ENCODE assay signal across 1 cellular context in the genomic region with DNA sequence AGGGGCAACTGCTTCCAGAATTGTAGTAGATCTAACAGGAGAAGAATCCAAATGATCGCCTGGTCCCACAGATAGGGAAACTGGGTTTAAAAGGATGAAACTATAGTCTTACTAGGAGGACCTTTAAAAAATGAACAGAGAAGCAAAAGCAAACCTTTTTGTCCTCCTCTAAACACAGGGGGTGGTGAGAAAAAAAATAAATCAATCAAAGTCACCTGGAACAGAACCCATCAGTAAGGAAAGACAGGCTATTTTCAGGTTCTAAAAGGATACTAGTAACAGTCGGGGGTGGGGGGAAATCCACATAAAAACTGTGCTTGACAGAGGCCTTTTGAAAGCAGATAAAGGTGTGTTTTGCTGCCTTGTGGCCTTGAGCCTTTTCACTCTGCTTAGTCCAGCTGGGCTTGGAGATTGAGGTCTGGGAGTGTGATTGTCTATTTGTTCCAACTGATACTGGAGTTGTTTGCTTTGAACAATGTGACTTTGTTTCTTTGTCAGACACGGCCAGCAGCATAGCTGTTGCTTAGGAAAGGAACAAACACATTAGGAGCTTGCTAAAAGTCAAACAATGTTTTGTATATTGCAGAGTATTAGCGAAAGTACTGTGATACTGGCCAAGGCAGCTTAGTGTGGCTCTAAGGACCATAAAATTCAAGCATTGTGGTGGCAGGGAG.
A peak's percentile ranks its signal among the peaks of the same experiment; 100 is the strongest.
TF ChIP-seq lines count a peak whose summit lies in the region.

No MANE protein-coding gene starts in this region.

TF ChIP-seq in HepG2, 621 proteins besides CTCF, POLR2A, EP300 and RAD21 (continued from another document and continues in another):
- TF ChIP-seq, protein P1, sequence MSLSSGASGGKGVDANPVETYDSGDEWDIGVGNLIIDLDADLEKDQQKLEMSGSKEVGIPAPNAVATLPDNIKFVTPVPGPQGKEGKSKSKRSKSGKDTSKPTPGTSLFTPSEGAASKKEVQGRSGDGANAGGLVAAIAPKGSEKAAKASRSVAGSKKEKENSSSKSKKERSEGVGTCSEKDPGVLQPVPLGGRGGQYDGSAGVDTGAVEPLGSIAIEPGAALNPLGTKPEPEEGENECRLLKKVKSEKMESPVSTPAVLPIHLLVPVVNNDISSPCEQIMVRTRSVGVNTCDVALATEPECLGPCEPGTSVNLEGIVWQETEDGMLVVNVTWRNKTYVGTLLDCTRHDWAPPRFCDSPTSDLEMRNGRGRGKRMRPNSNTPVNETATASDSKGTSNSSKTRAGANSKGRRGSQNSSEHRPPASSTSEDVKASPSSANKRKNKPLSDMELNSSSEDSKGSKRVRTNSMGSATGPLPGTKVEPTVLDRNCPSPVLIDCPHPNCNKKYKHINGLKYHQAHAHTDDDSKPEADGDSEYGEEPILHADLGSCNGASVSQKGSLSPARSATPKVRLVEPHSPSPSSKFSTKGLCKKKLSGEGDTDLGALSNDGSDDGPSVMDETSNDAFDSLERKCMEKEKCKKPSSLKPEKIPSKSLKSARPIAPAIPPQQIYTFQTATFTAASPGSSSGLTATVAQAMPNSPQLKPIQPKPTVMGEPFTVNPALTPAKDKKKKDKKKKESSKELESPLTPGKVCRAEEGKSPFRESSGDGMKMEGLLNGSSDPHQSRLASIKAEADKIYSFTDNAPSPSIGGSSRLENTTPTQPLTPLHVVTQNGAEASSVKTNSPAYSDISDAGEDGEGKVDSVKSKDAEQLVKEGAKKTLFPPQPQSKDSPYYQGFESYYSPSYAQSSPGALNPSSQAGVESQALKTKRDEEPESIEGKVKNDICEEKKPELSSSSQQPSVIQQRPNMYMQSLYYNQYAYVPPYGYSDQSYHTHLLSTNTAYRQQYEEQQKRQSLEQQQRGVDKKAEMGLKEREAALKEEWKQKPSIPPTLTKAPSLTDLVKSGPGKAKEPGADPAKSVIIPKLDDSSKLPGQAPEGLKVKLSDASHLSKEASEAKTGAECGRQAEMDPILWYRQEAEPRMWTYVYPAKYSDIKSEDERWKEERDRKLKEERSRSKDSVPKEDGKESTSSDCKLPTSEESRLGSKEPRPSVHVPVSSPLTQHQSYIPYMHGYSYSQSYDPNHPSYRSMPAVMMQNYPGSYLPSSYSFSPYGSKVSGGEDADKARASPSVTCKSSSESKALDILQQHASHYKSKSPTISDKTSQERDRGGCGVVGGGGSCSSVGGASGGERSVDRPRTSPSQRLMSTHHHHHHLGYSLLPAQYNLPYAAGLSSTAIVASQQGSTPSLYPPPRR (CRISPR knock-in tag; IDR thresholded peaks at IDR 0.05; ENCODE audit: borderline replicate concordance): peak; percentile 74
- TF ChIP-seq ZFY (CRISPR knock-in tag; IDR thresholded peaks at IDR 0.05) (peak; percentile 33; the same call in 1 of the 2 replicates), ZBTB7B (CRISPR knock-in tag; IDR thresholded peaks at IDR 0.05) (peak; percentile 22; the same call in 1 of the 2 replicates), HOXA5 (CRISPR knock-in tag; IDR thresholded peaks at IDR 0.05) (peak; percentile 44; the same call in 1 of the 2 replicates), ELF3 (CRISPR knock-in tag; IDR thresholded peaks at IDR 0.05) (peak; percentile 80), E2F1 (CRISPR knock-in tag; IDR thresholded peaks at IDR 0.05) (no peak), THRA (CRISPR knock-in tag; IDR thresholded peaks at IDR 0.05; ENCODE audit: borderline replicate concordance) (peak; percentile 66), NPAS2 (CRISPR knock-in tag; IDR thresholded peaks at IDR 0.05; ENCODE audit: borderline replicate concordance) (no peak), SMAD1 (CRISPR knock-in tag; IDR thresholded peaks at IDR 0.05; ENCODE audit: borderline replicate concordance, low read depth) (no peak), TOE1 (CRISPR knock-in tag; IDR thresholded peaks at IDR 0.05) (0 out of 2 replicates have a peak, but pooled peaks have one; percentile 48), CREB3 (CRISPR knock-in tag; IDR thresholded peaks at IDR 0.05) (no peak), GATAD2A (CRISPR knock-in tag; IDR thresholded peaks at IDR 0.05) (peak; percentile 95), HMGXB4 (CRISPR knock-in tag; IDR thresholded peaks at IDR 0.05; ENCODE audit: borderline replicate concordance in 1 of 2, low read depth in 1 of 2) (0 out of 4 replicates have a peak, but pooled peaks have one; percentile 19 to 21), ERF (CRISPR knock-in tag; IDR thresholded peaks at IDR 0.05) (peak; percentile 76), YEATS2 (CRISPR knock-in tag; IDR thresholded peaks at IDR 0.05; ENCODE audit: borderline replicate concordance) (0 out of 2 replicates have a peak, but pooled peaks have one; percentile 20), CCAR2 (optimal IDR thresholded peaks at IDR 0.05; ENCODE audit: low read depth, low read length) (no peak), TBX2 (CRISPR knock-in tag; IDR thresholded peaks at IDR 0.05; ENCODE audit: borderline replicate concordance) (peak; percentile 96), RFX1 (IDR thresholded peaks at IDR 0.05) (0 out of 2 replicates have a peak, but pooled peaks have one; percentile 25), MED13 (CRISPR knock-in tag; IDR thresholded peaks at IDR 0.05) (peak; percentile 77; the same call in 1 of the 2 replicates), RCOR2 (CRISPR knock-in tag; IDR thresholded peaks at IDR 0.05) (peak; percentile 76; the same call in 1 of the 2 replicates), ZSCAN30 (CRISPR knock-in tag; IDR thresholded peaks at IDR 0.05) (no peak), TGIF2 (CRISPR knock-in tag; IDR thresholded peaks at IDR 0.05) (peak; percentile 68; the same call in 1 of the 2 replicates), ATF4 (CRISPR knock-in tag; IDR thresholded peaks at IDR 0.05) (no peak), ZFP1 (CRISPR knock-in tag; IDR thresholded peaks at IDR 0.05) (0 out of 2 replicates have a peak, but pooled peaks have one; percentile 37), CCDC6 (CRISPR knock-in tag; IDR thresholded peaks at IDR 0.05) (0 out of 2 replicates have a peak, but pooled peaks have one; percentile 59), ZNF143 (CRISPR knock-in tag; IDR thresholded peaks at IDR 0.05) (no peak), PPARG (CRISPR knock-in tag; conservative IDR thresholded peaks at IDR 0.05) (peak; percentile 58; the same call in 1 of the 2 replicates), SUZ12 (IDR thresholded peaks at IDR 0.05; ENCODE audit: low read depth, low read length) (no peak)
- TF ChIP-seq, protein P2, sequence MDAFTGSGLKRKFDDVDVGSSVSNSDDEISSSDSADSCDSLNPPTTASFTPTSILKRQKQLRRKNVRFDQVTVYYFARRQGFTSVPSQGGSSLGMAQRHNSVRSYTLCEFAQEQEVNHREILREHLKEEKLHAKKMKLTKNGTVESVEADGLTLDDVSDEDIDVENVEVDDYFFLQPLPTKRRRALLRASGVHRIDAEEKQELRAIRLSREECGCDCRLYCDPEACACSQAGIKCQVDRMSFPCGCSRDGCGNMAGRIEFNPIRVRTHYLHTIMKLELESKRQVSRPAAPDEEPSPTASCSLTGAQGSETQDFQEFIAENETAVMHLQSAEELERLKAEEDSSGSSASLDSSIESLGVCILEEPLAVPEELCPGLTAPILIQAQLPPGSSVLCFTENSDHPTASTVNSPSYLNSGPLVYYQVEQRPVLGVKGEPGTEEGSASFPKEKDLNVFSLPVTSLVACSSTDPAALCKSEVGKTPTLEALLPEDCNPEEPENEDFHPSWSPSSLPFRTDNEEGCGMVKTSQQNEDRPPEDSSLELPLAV (CRISPR knock-in tag; conservative IDR thresholded peaks at IDR 0.05; ENCODE audit: low read depth): no peak
- TF ChIP-seq, protein P3, sequence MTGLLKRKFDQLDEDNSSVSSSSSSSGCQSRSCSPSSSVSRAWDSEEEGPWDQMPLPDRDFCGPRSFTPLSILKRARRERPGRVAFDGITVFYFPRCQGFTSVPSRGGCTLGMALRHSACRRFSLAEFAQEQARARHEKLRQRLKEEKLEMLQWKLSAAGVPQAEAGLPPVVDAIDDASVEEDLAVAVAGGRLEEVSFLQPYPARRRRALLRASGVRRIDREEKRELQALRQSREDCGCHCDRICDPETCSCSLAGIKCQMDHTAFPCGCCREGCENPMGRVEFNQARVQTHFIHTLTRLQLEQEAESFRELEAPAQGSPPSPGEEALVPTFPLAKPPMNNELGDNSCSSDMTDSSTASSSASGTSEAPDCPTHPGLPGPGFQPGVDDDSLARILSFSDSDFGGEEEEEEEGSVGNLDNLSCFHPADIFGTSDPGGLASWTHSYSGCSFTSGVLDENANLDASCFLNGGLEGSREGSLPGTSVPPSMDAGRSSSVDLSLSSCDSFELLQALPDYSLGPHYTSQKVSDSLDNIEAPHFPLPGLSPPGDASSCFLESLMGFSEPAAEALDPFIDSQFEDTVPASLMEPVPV (CRISPR knock-in tag; IDR thresholded peaks at IDR 0.05): no peak
- TF ChIP-seq, protein P4, sequence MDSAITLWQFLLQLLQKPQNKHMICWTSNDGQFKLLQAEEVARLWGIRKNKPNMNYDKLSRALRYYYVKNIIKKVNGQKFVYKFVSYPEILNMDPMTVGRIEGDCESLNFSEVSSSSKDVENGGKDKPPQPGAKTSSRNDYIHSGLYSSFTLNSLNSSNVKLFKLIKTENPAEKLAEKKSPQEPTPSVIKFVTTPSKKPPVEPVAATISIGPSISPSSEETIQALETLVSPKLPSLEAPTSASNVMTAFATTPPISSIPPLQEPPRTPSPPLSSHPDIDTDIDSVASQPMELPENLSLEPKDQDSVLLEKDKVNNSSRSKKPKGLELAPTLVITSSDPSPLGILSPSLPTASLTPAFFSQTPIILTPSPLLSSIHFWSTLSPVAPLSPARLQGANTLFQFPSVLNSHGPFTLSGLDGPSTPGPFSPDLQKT (CRISPR knock-in tag; IDR thresholded peaks at IDR 0.05; ENCODE audit: borderline replicate concordance): no peak
- TF ChIP-seq, protein P5, sequence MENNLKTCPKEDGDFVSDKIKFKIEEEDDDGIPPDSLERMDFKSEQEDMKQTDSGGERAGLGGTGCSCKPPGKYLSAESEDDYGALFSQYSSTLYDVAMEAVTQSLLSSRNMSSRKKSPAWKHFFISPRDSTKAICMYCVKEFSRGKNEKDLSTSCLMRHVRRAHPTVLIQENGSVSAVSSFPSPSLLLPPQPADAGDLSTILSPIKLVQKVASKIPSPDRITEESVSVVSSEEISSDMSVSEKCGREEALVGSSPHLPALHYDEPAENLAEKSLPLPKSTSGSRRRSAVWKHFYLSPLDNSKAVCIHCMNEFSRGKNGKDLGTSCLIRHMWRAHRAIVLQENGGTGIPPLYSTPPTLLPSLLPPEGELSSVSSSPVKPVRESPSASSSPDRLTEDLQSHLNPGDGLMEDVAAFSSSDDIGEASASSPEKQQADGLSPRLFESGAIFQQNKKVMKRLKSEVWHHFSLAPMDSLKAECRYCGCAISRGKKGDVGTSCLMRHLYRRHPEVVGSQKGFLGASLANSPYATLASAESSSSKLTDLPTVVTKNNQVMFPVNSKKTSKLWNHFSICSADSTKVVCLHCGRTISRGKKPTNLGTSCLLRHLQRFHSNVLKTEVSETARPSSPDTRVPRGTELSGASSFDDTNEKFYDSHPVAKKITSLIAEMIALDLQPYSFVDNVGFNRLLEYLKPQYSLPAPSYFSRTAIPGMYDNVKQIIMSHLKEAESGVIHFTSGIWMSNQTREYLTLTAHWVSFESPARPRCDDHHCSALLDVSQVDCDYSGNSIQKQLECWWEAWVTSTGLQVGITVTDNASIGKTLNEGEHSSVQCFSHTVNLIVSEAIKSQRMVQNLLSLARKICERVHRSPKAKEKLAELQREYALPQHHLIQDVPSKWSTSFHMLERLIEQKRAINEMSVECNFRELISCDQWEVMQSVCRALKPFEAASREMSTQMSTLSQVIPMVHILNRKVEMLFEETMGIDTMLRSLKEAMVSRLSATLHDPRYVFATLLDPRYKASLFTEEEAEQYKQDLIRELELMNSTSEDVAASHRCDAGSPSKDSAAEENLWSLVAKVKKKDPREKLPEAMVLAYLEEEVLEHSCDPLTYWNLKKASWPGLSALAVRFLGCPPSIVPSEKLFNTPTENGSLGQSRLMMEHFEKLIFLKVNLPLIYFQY (CRISPR knock-in tag; IDR thresholded peaks at IDR 0.05; ENCODE audit: borderline replicate concordance): 0 out of 2 replicates have a peak, but pooled peaks have one; percentile 19
